In genomic region chr7:4856336-4857056, GRCh38 we compare ENCODE assay signal across 35 cellular contexts. TPM values are rescaled to one million over a fixed set of nuclear protein-coding genes. Genes with fewer than 3 reads are reported as not detected.
DNase-seq lines count a peak whose midpoint lies in the region; ATAC-seq and TF ChIP-seq lines count a peak whose summit lies in the region.
"Had no signal": no experiment of that assay in that cellular context is flagged by ENCODE, and none has a peak within 500 bp of the region (broad histone marks: within the 10 kb centered on the region; RNA-seq: fewer than 3 reads in every experiment).

No MANE protein-coding gene starts in this region.

- H3K4me1 Mint-ChIP-seq in endodermal cell, result peaks cover 39% of the 10 kb centered on the region

- TF ChIP-seq CTCF in endodermal cell (conservative IDR thresholded peaks at IDR 0.05), result no peak

- H3K27me3 ChIP-seq in endodermal cell (ENCODE audit: control insufficient read depth, insufficient read depth, low read length, poor library complexity, severe bottlenecking), result no peaks in the 10 kb centered on the region
- H3K27me3 ChIP-seq: BLaER1 treated with 17β-estradiol and CSF1 and Interleukin-3, amounts not matched to agents 10 nM and 100 nM; colonic mucosa; transverse colon had no signal

- peak overlapping the region; percentile 20 for H3K27ac Mint-ChIP-seq in endodermal cell
- H3K27ac Mint-ChIP-seq: immature natural killer cell; natural killer cell; stimulated activated effector memory CD8-positive, alpha-beta T cell treated with anti-CD3 and anti-CD28 coated beads, Interleukin-12 subunit alpha, Interleukin-12 subunit beta, amount 100 ng/mL, for 72 hours; T-helper 1 cell treated with Interleukin-12 subunit alpha and Interleukin-12 subunit beta and Interleukin-4 antibody, amounts not matched to agents 30 μg/mL and 1 μg/mL, for 36 hours had no signal

- H3K27ac ChIP-seq in endodermal cell (ENCODE audit: low read depth, low read length), result peak overlapping the region; percentile 14
- H3K27ac ChIP-seq: BLaER1 treated with 17β-estradiol and CSF1 and Interleukin-3, amounts not matched to agents 10 nM and 100 nM; colonic mucosa; psoas muscle; SJSA1; transverse colon had no signal

- intact Hi-C loops in posterior vena cava (cut with DNase I), result no loop called here

- H3K9ac ChIP-seq in endodermal cell (ENCODE audit: extremely low read depth, low read length, poor library complexity, severe bottlenecking), result no peak overlapping the region
- H3K9ac ChIP-seq: BLaER1 treated with 17β-estradiol and CSF1 and Interleukin-3, amounts not matched to agents 10 nM and 100 nM had no signal

- peaks cover 30% of the 10 kb centered on the region for H3K36me3 Mint-ChIP-seq in endodermal cell (ENCODE audit: low read depth)
- H3K36me3 Mint-ChIP-seq: immature natural killer cell; natural killer cell; stimulated activated effector memory CD8-positive, alpha-beta T cell treated with anti-CD3 and anti-CD28 coated beads, Interleukin-12 subunit alpha, Interleukin-12 subunit beta, amount 100 ng/mL, for 72 hours had no signal

- 71 to 85% methylated on average over 6 to 10 of the region's 10 CpGs for WGBS in endodermal cell (ENCODE audit: insufficient coverage in 1 of 2, insufficient read length in 1 of 2), 2 experiments

- H3K9me3 Mint-ChIP-seq in endodermal cell, result peaks cover 6% of the 10 kb centered on the region
- H3K9me3 Mint-ChIP-seq: stimulated activated effector memory CD8-positive, alpha-beta T cell treated with anti-CD3 and anti-CD28 coated beads, Interleukin-12 subunit alpha, Interleukin-12 subunit beta, amount 100 ng/mL, for 72 hours had no signal

- no peaks in the 10 kb centered on the region for H3K27me3 Mint-ChIP-seq in endodermal cell (ENCODE audit: insufficient read depth)

- H3K9me3 ChIP-seq in endodermal cell (ENCODE audit: control insufficient read depth, low read length), result peaks cover 26% of the 10 kb centered on the region
- H3K9me3 ChIP-seq: colonic mucosa, mucosa of descending colon, psoas muscle, transverse colon had no signal

- H3K4me1 ChIP-seq in endodermal cell (ENCODE audit: control insufficient read depth, insufficient read depth, low read length), result peaks cover 3% of the 10 kb centered on the region
- H3K4me1 ChIP-seq: colonic mucosa, psoas muscle, SJSA1, transverse colon had no signal

- ATAC-seq in HG03354 (IDR thresholded peaks at IDR 0.05; ENCODE audit: poor library complexity, severe bottlenecking, unreplicated experiment), result no peak
- ATAC-seq: left cardiac atrium; mucosa of descending colon; natural killer cell; psoas muscle; stimulated activated effector memory CD8-positive, alpha-beta T cell treated with anti-CD3 and anti-CD28 coated beads, Interleukin-12 subunit alpha, Interleukin-12 subunit beta, amount 100 ng/mL, for 72 hours had no signal

- H3K4me3 Mint-ChIP-seq in endodermal cell, result no peak overlapping the region
- H3K4me3 Mint-ChIP-seq: immature natural killer cell; natural killer cell; stimulated activated effector memory CD8-positive, alpha-beta T cell treated with anti-CD3 and anti-CD28 coated beads, Interleukin-12 subunit alpha, Interleukin-12 subunit beta, amount 100 ng/mL, for 72 hours; T-helper 1 cell treated with Interleukin-12 subunit alpha and Interleukin-12 subunit beta and Interleukin-4 antibody, amounts not matched to agents 30 μg/mL and 1 μg/mL, for 36 hours had no signal

- H3K36me3 ChIP-seq in endodermal cell (ENCODE audit: control insufficient read depth, insufficient read depth, low read length), result peaks cover 5% of the 10 kb centered on the region
- H3K36me3 ChIP-seq: colonic mucosa, SJSA1, transverse colon had no signal

- peak overlapping the region; percentile 49 for H3K4me3 ChIP-seq in endodermal cell (ENCODE audit: low read length)
- H3K4me3 ChIP-seq: BLaER1 treated with 17β-estradiol and CSF1 and Interleukin-3, amounts not matched to agents 10 nM and 100 nM; colonic mucosa; lung; mucosa of descending colon; psoas muscle; SJSA1; transverse colon had no signal

- in situ Hi-C loops in ACHN (cut with HindIII; ENCODE audit: low pct_ligation_motif_present, low pct_unique_long_range_greater_than_20kb, low sequenced_read_pairs), result no loop called here

- DNase-seq in D341Med (ENCODE audit: low spot score) (peak; percentile 66), NCI-H146 (lab: John Stamatoyannopoulos, UW) (peak; percentile 78), NCI-H82 (lab: John Stamatoyannopoulos, UW) (peak; percentile 96), endodermal cell (no peak), posterior vena cava (ENCODE audit: low spot score) (no peak), ACHN (no peak)
- DNase-seq: activated CD4-positive, alpha-beta T cell treated with anti-CD3 and anti-CD28 coated beads, Interleukin-2, amount 50 U/mL, for 1 hour; activated CD4-positive, CD25-positive, alpha-beta regulatory T cell; activated T-cell treated with anti-CD3 and anti-CD28 coated beads, Interleukin-2, amount 50 U/mL, for 48 hours; colonic mucosa; effector memory CD4-positive, alpha-beta T cell; immature natural killer cell; KBM-7; left cardiac atrium; mucosa of descending colon; natural killer cell; NCI-H1092 treated with DMSO at 0.1 percent for 48 hours; NCI-H446; nucleus accumbens; psoas muscle; stimulated activated CD4-positive, alpha-beta T cell treated with anti-CD3 and anti-CD28 coated beads, Interleukin-15, amount 100 ng/mL, for 24 hours; transverse colon had no signal

RNA-seq across cellular contexts. Expression of gene PAPOLB, which starts 5.3 kb away (rescaled TPM):
- total RNA-seq in endodermal cell (1 to 10 TPM; 1.2 to 1.8 TPM), posterior vena cava (under 1 TPM; 0.19 to 0.24 TPM)
- 0.11 TPM for polyA plus RNA-seq in endodermal cell (2013, experiment 1 of 2)
- 0.21 TPM for polyA plus RNA-seq in endodermal cell (2013, experiment 2 of 2)
- total RNA-seq: astrocyte, Daoy, epithelial cell of proximal tubule, glomerular endothelial cell, HT-29, M059J, RPMI7951, SJSA1 had no signal

RNA-seq across cellular contexts. Expression of gene RADIL, which starts 27.0 kb away (rescaled TPM):
- total RNA-seq in endodermal cell (10 to 100 TPM; 34.9 to 47.6 TPM), posterior vena cava (1 to 10 TPM; 4.3 to 5.0 TPM)
- polyA plus RNA-seq in endodermal cell (2013, experiment 1 of 2), result 15.4 TPM
- polyA plus RNA-seq in endodermal cell (2013, experiment 2 of 2), result 17.9 TPM
- total RNA-seq: HT-29, M059J, natural killer cell, RPMI7951 had no signal
- polyA plus RNA-seq: immature natural killer cell had no signal

Comparison
In these comparisons a context has a peak if more than half of its experiments do, and no peak if none do; other contexts are left out.
1. DNase-seq: peak in D341Med (single experiment), NCI-H146 (single experiment) and NCI-H82 (single experiment); none in endodermal cell (single experiment), posterior vena cava (single experiment) and ACHN (single experiment).
2. RNA of gene RADIL, which starts 27.0 kb away (total RNA-seq): 34.9 to 47.6 TPM in endodermal cell; 4.3 to 5.0 TPM in posterior vena cava; every median in the first group is over 4 times any median in the second.